26 cellular contexts compared by ENCODE assay signal in the genomic region with DNA sequence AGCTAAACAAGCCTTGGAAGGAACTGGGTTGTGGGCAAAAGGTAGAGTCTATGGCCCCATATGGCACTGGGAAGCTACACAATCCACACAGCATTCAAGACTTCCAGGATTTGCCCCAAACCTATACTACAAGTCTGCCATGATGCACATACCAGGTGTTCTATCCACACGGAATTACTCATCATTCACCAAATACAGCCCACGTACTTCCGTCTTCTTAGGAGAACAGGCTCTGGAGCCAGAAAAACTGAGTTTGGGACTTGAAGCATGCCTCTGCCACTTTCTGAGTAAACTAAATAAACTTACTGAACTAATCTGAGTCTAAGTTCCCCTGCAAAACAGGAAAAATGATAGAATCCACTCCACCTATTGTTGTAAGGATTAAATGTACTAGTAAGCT.
"Had no signal": no experiment of that assay in that cellular context is flagged by ENCODE, and none has a peak within 500 bp of the region (broad histone marks: within the 10 kb centered on the region; RNA-seq: fewer than 3 reads in every experiment).

No MANE protein-coding gene starts in this region.

- H3K4me3 ChIP-seq: coronary artery, dorsolateral prefrontal cortex, esophagus squamous epithelium, gastrocnemius medialis, heart right ventricle, left lung, lower lobe of right lung, mucosa of descending colon had no signal

- H3K36me3 ChIP-seq: esophagus squamous epithelium, gastrocnemius medialis, heart right ventricle, left lung, lower lobe of right lung had no signal

- DNase-seq: dermis blood vessel endothelial cell; dorsolateral prefrontal cortex; effector CD4-positive, alpha-beta T cell; effector memory CD4-positive, alpha-beta T cell; erythroblast; esophagus squamous epithelium; foreskin fibroblast; foreskin melanocyte; gastrocnemius medialis; glutamatergic neuron; heart right ventricle; hippocampal formation; left cardiac atrium; left lung; left ventricle myocardium superior; lower lobe of right lung; mesenchymal stem cell; mucosa of descending colon; naive B cell; naive thymus-derived CD8-positive, alpha-beta T cell had no signal

- FAIRE-seq: endothelial cell of umbilical vein, islet of Langerhans, keratinocyte had no signal

- ATAC-seq: esophagus mucosa; gastrocnemius medialis; heart right ventricle; left cardiac atrium; left lung; left ventricle myocardium superior; lower lobe of right lung; mucosa of descending colon; naive thymus-derived CD8-positive, alpha-beta T cell had no signal

- H3K27ac ChIP-seq: coronary artery, dorsolateral prefrontal cortex, epithelial cell of prostate, esophagus squamous epithelium, gastrocnemius medialis, heart right ventricle, left lung, lower lobe of right lung had no signal

- H3K9me3 ChIP-seq: esophagus squamous epithelium, gastrocnemius medialis, heart right ventricle, left lung, lower lobe of right lung, mucosa of descending colon had no signal

- H3K4me1 ChIP-seq: esophagus squamous epithelium, gastrocnemius medialis, heart right ventricle, left lung, lower lobe of right lung had no signal

- H3K27me3 ChIP-seq: dorsolateral prefrontal cortex, gastrocnemius medialis had no signal
